In genomic region chr6:109440325-109441068, GRCh38 we compare ENCODE assay signal across 1 cellular context.
TF ChIP-seq lines count a peak whose summit lies in the region.

PPIL6 (minus strand) TSS chr6:109440628; CDS start chr6:109440590, 38 bp downstream.
SMPD2 (plus strand) TSS chr6:109440724; CDS start chr6:109441122, 398 bp downstream.

TF ChIP-seq in H1, 55 proteins besides CTCF, POLR2A, EP300 and RAD21:
- peak; percentile 52; the same call in 1 of the 2 replicates for TF ChIP-seq TBP (IDR thresholded peaks at IDR 0.05; ENCODE audit: low read depth, low read length)
- peak; percentile 95 for TF ChIP-seq FOSL1 (IDR thresholded peaks at IDR 0.05; ENCODE audit: insufficient read depth, low read depth, low read length)
- peak; percentile 59 for TF ChIP-seq TAF7 (optimal IDR thresholded peaks at IDR 0.05; ENCODE audit: borderline replicate concordance, low read depth, low read length)
- TF ChIP-seq CTBP2 (IDR thresholded peaks at IDR 0.05; ENCODE audit: borderline replicate concordance, insufficient read depth, insufficient read length, low read length): peak; percentile 46
- TF ChIP-seq MAFK (IDR thresholded peaks at IDR 0.05; ENCODE audit: low read depth, low read length): no peak
- TF ChIP-seq PHF8 (conservative IDR thresholded peaks at IDR 0.05; ENCODE audit: low read depth, low read length): peak; percentile 51
- TF ChIP-seq SUZ12 (IDR thresholded peaks at IDR 0.05; ENCODE audit: low read length): 0 out of 2 replicates have a peak, but pooled peaks have one; percentile 13
- TF ChIP-seq TAF1 (IDR thresholded peaks at IDR 0.05; ENCODE audit: low read depth, low read length): peak; percentile 54; the same call in 1 of the 2 replicates
- peak; percentile 77 for TF ChIP-seq EGR1 (IDR thresholded peaks at IDR 0.05; ENCODE audit: borderline replicate concordance, low read depth, low read length)
- peak; percentile 67 for TF ChIP-seq KDM4A (IDR thresholded peaks at IDR 0.05; ENCODE audit: low read depth, low read length, severe bottlenecking)
- peak; percentile 81 for TF ChIP-seq E2F6 (IDR thresholded peaks at IDR 0.05)
- TF ChIP-seq MAX (IDR thresholded peaks at IDR 0.05): peak; percentile 79
- 0 out of 2 replicates have a peak, but pooled peaks have one; percentile 48 for TF ChIP-seq SP1 (IDR thresholded peaks at IDR 0.05; ENCODE audit: low read depth, low read length)
- no peak for TF ChIP-seq BRCA1 (IDR thresholded peaks at IDR 0.05; ENCODE audit: low read depth, low read length)
- TF ChIP-seq HDAC2 (IDR thresholded peaks at IDR 0.05; ENCODE audit: borderline replicate concordance in 1 of 2, low read depth in 2 of 2, low read length in 2 of 2): peak in 1 of 2 experiments; percentile 19; a peak in 1 of 4 replicates
- peak; percentile 54; the same call in 1 of the 2 replicates for TF ChIP-seq RBBP5 (IDR thresholded peaks at IDR 0.05; ENCODE audit: borderline replicate concordance, low read depth, low read length)
- no peak for TF ChIP-seq SAP30 (IDR thresholded peaks at IDR 0.05; ENCODE audit: insufficient read depth, insufficient replicate concordance, low read length)
- TF ChIP-seq SIN3A (conservative IDR thresholded peaks at IDR 0.05 in 1 of 2, IDR thresholded peaks at IDR 0.05 in 1 of 2; ENCODE audit: low read depth in 1 of 2, low read length in 2 of 2): peak in 1 of 2 experiments; percentile 93; a peak in 2 of 4 replicates
- TF ChIP-seq RFX5 (IDR thresholded peaks at IDR 0.05; ENCODE audit: borderline replicate concordance, low read depth, low read length): peak; percentile 20; the same call in 1 of the 2 replicates
- no peak for TF ChIP-seq RNF2 (IDR thresholded peaks at IDR 0.05; ENCODE audit: borderline replicate concordance, low read depth, low read length, missing control alignments, poor library complexity, severe bottlenecking)
- peak; percentile 76 for TF ChIP-seq ASH2L (IDR thresholded peaks at IDR 0.05; ENCODE audit: low read length)
- peak; percentile 87 for TF ChIP-seq YY1 (IDR thresholded peaks at IDR 0.05; ENCODE audit: low read depth, low read length)
- no peak for TF ChIP-seq SRF (IDR thresholded peaks at IDR 0.05; ENCODE audit: low read depth, low read length)
TF ChIP-seq in H1: peak in this region for 18.
